ENCODE assay signal across 1 cellular context in the genomic region with DNA sequence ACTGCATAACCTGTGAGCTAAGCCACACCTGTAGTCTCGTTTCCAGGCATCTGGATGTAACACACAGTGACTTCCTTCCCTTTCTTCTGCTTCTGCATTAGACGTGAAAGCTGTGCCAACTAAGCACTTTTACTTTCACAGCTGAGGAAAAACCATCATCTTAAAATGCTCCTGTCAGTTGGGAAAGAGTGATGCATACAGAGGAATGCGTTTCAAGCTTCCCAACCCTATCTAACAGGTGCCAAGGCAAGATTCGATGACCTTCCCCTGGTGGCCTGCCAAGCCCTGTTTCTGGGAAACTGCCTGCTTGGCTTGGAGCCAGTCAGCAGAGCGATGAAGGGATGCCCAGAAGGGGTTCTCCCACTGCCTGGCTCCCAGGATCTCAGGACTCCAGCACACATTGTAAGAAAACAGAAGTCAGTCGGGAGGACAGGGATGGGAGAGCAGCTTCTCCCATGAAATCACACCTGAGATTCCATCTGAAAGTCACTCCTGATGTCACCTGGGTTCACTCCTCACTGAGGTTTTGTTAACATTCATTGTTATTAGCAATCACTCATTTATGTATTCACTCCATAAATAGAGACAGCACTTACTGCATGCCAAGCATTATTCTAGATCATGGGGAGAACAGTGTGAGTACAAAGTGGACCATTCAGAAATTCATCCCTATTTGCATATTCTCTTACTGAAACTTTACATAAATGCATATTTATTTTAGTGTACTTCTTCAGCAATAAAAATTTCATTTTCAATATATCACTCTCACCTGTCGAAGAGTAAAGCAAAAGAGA.
TF ChIP-seq lines count a peak whose summit lies in the region.

No MANE protein-coding gene starts in this region.

TF ChIP-seq in IMR-90, 13 proteins besides CTCF, POLR2A, EP300 and RAD21 (continued from another document):
- TF ChIP-seq MAFK (IDR thresholded peaks at IDR 0.05; ENCODE audit: low read depth, low read length) = peak; percentile 62
